In the genomic region with DNA sequence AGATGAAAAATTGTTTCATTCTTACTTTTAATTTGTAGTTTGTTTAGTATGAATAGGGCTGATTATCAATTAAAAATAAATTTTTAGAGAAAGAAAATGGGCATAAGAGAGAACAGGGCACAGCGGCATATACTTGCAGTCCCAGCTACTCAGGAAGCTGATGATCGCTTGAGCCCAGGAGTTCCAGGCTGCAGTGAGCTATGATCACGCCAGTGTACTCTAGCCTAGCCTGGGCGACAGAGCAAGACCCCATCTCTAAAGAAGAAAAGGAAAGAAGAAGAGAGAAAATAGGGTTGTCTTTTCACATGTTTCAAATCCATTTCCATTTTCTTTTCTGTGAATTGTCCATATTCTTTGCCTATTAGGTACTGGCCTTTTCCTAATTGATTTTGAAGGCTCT, we compare ENCODE assay signal across 24 cellular contexts. TPM values are rescaled to one million over a fixed set of nuclear protein-coding genes. Genes with fewer than 3 reads are reported as not detected.
DNase-seq lines count a peak whose midpoint lies in the region; ATAC-seq, FAIRE-seq and TF ChIP-seq lines count a peak whose summit lies in the region.
"Had no signal": no experiment of that assay in that cellular context is flagged by ENCODE, and none has a peak within 500 bp of the region (broad histone marks: within the 10 kb centered on the region; RNA-seq: fewer than 3 reads in every experiment).

No MANE protein-coding gene starts in this region.

- TF ChIP-seq RAD21 in K562 (CRISPR knock-in tag; conservative IDR thresholded peaks at IDR 0.05 in 1 of 2, IDR thresholded peaks at IDR 0.05 in 1 of 2), result no peak

- intact Hi-C loops in activated CD4-positive, alpha-beta T cell treated with anti-CD3 and anti-CD28 coated beads, Interleukin-2, amount 10 ng/mL, durations not matched to agents 24 days and 14 days (cut with micrococcal nuclease), result no loop called here
- intact Hi-C loops in K562 (cut with micrococcal nuclease), result no loop called here

- DNase-seq in activated CD4-positive, alpha-beta T cell treated with anti-CD3 and anti-CD28 coated beads, Interleukin-2, amount 10 ng/mL, durations not matched to agents 24 days and 14 days, result peak; percentile 29
- DNase-seq in activated CD4-positive, alpha-beta T cell treated with anti-CD3 and anti-CD28 coated beads, Interleukin-2, amount 10 ng/mL, durations not matched to agents 7 days and 5 days, result no peak
- DNase-seq in K562 (ENCODE audit: extremely low read depth in 1 of 4, low spot score in 3 of 4) (no peak), NCI-H526 treated with DMSO at 0.1 percent for 48 hours (lab: John Stamatoyannopoulos, UW) (no peak), brain microvascular endothelial cell (no peak), iPS-NIHi11 (ENCODE audit: low spot score) (no peak)
- DNase-seq in naive thymus-derived CD8-positive, alpha-beta T cell, result no peak
- DNase-seq: AML-193, DMS79, MG63, NCI-H1048, NCI-H1436, NCI-H1930, NCI-H345, NCI-H524 treated with DMSO at 0.1 percent for 48 hours, Peyer's patch, Right ventricle myocardium superior had no signal

- POLR2A ChIA-PET in activated CD4-positive, alpha-beta T cell treated with anti-CD3 and anti-CD28 coated beads, Interleukin-2, amount 10 ng/mL, durations not matched to agents 7 days and 5 days (lab: Charles Lee), result interaction anchor here (0.6 kb wide), 1 partner anchor 121 kb away, joined by 3 read pairs; no protein-coding TSS in a partner anchor
- POLR2A ChIA-PET in K562 (lab: Yijun Ruan, JAX), result interaction anchor here (0.6 to 2.1 kb wide), 2 partner anchors 9 to 23 kb away, joined by 4 to 10 read pairs; no protein-coding TSS in a partner anchor
- POLR2A ChIA-PET in naive thymus-derived CD8-positive, alpha-beta T cell (lab: Charles Lee), result interaction anchor here (0.9 kb wide), 1 partner anchor 9 kb away, joined by 3 read pairs; no protein-coding TSS in a partner anchor

- H4K20me1 ChIP-seq in K562 (replicated peaks; ENCODE audit: control insufficient read depth, insufficient read depth, low read length), result peaks cover 31% of the 10 kb centered on the region

- no peaks in the 10 kb centered on the region for H3K27me3 Mint-ChIP-seq in activated CD4-positive, alpha-beta T cell treated with anti-CD3 and anti-CD28 coated beads, Interleukin-2, amount 10 ng/mL, durations not matched to agents 24 days and 14 days
- H3K27me3 Mint-ChIP-seq in activated CD4-positive, alpha-beta T cell treated with anti-CD3 and anti-CD28 coated beads, Interleukin-2, amount 10 ng/mL, durations not matched to agents 7 days and 5 days, result no peaks in the 10 kb centered on the region
- H3K27me3 Mint-ChIP-seq in naive thymus-derived CD8-positive, alpha-beta T cell, result no peaks in the 10 kb centered on the region

- H3K27ac ChIP-seq in K562 (ENCODE audit: extremely low read depth, low read depth, low read length) (no peak overlapping the region), brain microvascular endothelial cell (no peak overlapping the region)
- H3K27ac ChIP-seq: 22Rv1, C4-2B, KMS-11, Peyer's patch had no signal

- H3K9me3 Mint-ChIP-seq in activated CD4-positive, alpha-beta T cell treated with anti-CD3 and anti-CD28 coated beads, Interleukin-2, amount 10 ng/mL, durations not matched to agents 24 days and 14 days, result no peaks in the 10 kb centered on the region
- no peaks in the 10 kb centered on the region for H3K9me3 Mint-ChIP-seq in activated CD4-positive, alpha-beta T cell treated with anti-CD3 and anti-CD28 coated beads, Interleukin-2, amount 10 ng/mL, durations not matched to agents 7 days and 5 days
- no peaks in the 10 kb centered on the region for H3K9me3 Mint-ChIP-seq in naive thymus-derived CD8-positive, alpha-beta T cell

- CTCF ChIA-PET in activated CD4-positive, alpha-beta T cell treated with anti-CD3 and anti-CD28 coated beads, Interleukin-2, amount 10 ng/mL, durations not matched to agents 7 days and 5 days (lab: Charles Lee), result no interaction called here
- CTCF ChIA-PET in K562 (lab: Yijun Ruan, JAX; ENCODE audit: low intra/inter-chr PET ratio), result no interaction called here

- ATAC-seq in K562 (no peak), HG02678 (IDR thresholded peaks at IDR 0.05; ENCODE audit: unreplicated experiment) (no peak)
- ATAC-seq in naive thymus-derived CD8-positive, alpha-beta T cell, result peak; percentile 22 to 25

- H3K27me3 ChIP-seq in K562 (ENCODE audit: control insufficient read depth in 2 of 2, insufficient read depth in 2 of 2, low read length in 2 of 2) (no peaks in the 10 kb centered on the region), brain microvascular endothelial cell (replicated peaks) (no peaks in the 10 kb centered on the region)
- H3K27me3 ChIP-seq: MG63, Peyer's patch had no signal

- no peak overlapping the region for H3K27ac Mint-ChIP-seq in activated CD4-positive, alpha-beta T cell treated with anti-CD3 and anti-CD28 coated beads, Interleukin-2, amount 10 ng/mL, durations not matched to agents 24 days and 14 days
- no peak overlapping the region for H3K27ac Mint-ChIP-seq in activated CD4-positive, alpha-beta T cell treated with anti-CD3 and anti-CD28 coated beads, Interleukin-2, amount 10 ng/mL, durations not matched to agents 7 days and 5 days
- peak overlapping the region in 1 of 10 donors; percentile 66 for H3K27ac Mint-ChIP-seq in naive thymus-derived CD8-positive, alpha-beta T cell

- in situ Hi-C loops in K562 (cut with MboI) (no loop called here), brain microvascular endothelial cell (cut with HindIII; ENCODE audit: low pct_ligation_motif_present, low sequenced_read_pairs) (no loop called here)

- H3K4me2 ChIP-seq in K562 (ENCODE audit: insufficient read depth, low read length), result no peak overlapping the region
- H3K4me2 ChIP-seq: KMS-11 had no signal

- H3K4me1 ChIP-seq in K562 (replicated peaks in 1 of 2; ENCODE audit: control insufficient read depth in 2 of 2, insufficient read depth in 2 of 2, low read length in 2 of 2), result peaks cover 17 to 36% of the 10 kb centered on the region in 2 experiments; a peak in 4 of 5 replicates

- H3K36me3 Mint-ChIP-seq in activated CD4-positive, alpha-beta T cell treated with anti-CD3 and anti-CD28 coated beads, Interleukin-2, amount 10 ng/mL, durations not matched to agents 24 days and 14 days (ENCODE audit: low read depth), result peaks cover 4% of the 10 kb centered on the region
- peaks cover 2% of the 10 kb centered on the region for H3K36me3 Mint-ChIP-seq in activated CD4-positive, alpha-beta T cell treated with anti-CD3 and anti-CD28 coated beads, Interleukin-2, amount 10 ng/mL, durations not matched to agents 7 days and 5 days (ENCODE audit: low read depth)
- no peaks in the 10 kb centered on the region for H3K36me3 Mint-ChIP-seq in naive thymus-derived CD8-positive, alpha-beta T cell

- TF ChIP-seq EP300 in K562 (IDR thresholded peaks at IDR 0.05; ENCODE audit: low read length), result no peak

- WGBS in K562 (ENCODE audit: insufficient coverage, low coverage, missing lambda C conversion rate), result 82% methylated on average over 4 of the region's 4 CpGs

- H3K9me3 ChIP-seq in K562 (replicated peaks; ENCODE audit: control insufficient read depth, insufficient read depth, low read depth, low read length), result no peaks in the 10 kb centered on the region
- H3K9me3 ChIP-seq: MG63, Peyer's patch had no signal

- no peak overlapping the region for H2AFZ ChIP-seq in K562 (ENCODE audit: low read depth, low read length)

- no peak for FAIRE-seq in K562 (lab: Jason Lieb, UNC)
- FAIRE-seq: D721Med, H1 had no signal

- H3K9me1 ChIP-seq in K562 (ENCODE audit: control insufficient read depth, insufficient read depth, low read length), result no peaks in the 10 kb centered on the region

- no peak for TF ChIP-seq POLR2A in K562 (conservative IDR thresholded peaks at IDR 0.05)

- no peak overlapping the region for H3K4me3 ChIP-seq in K562
- H3K4me3 ChIP-seq in brain microvascular endothelial cell (ENCODE audit: low read depth, low read length), result no peak overlapping the region
- H3K4me3 ChIP-seq: MG63, Peyer's patch, SK-N-MC had no signal

- H3K4me3 Mint-ChIP-seq in activated CD4-positive, alpha-beta T cell treated with anti-CD3 and anti-CD28 coated beads, Interleukin-2, amount 10 ng/mL, durations not matched to agents 24 days and 14 days, result no peak overlapping the region
- H3K4me3 Mint-ChIP-seq in activated CD4-positive, alpha-beta T cell treated with anti-CD3 and anti-CD28 coated beads, Interleukin-2, amount 10 ng/mL, durations not matched to agents 7 days and 5 days, result no peak overlapping the region
- H3K4me3 Mint-ChIP-seq in naive thymus-derived CD8-positive, alpha-beta T cell, result peak overlapping the region in 1 of 10 donors; percentile 24

- peaks cover 24% of the 10 kb centered on the region for H3K4me1 Mint-ChIP-seq in activated CD4-positive, alpha-beta T cell treated with anti-CD3 and anti-CD28 coated beads, Interleukin-2, amount 10 ng/mL, durations not matched to agents 24 days and 14 days
- H3K4me1 Mint-ChIP-seq in activated CD4-positive, alpha-beta T cell treated with anti-CD3 and anti-CD28 coated beads, Interleukin-2, amount 10 ng/mL, durations not matched to agents 7 days and 5 days, result peaks cover 22% of the 10 kb centered on the region
- peaks cover 36 to 83% (median 76%) of the 10 kb centered on the region in 4 donors for H3K4me1 Mint-ChIP-seq in naive thymus-derived CD8-positive, alpha-beta T cell

- no peak overlapping the region for H3K9ac ChIP-seq in K562 (ENCODE audit: insufficient read depth in 1 of 2, low read depth in 2 of 2, low read length in 2 of 2)
- H3K9ac ChIP-seq: KMS-11 had no signal

- BruUV-seq in K562 (replicated peaks; lab: Mats Ljungman, UMichigan), result no TSS peak

- peaks cover 98% of the 10 kb centered on the region for H3K79me2 ChIP-seq in K562 (ENCODE audit: control insufficient read depth, insufficient read depth, low read length)

- TF ChIP-seq CTCF in K562 (IDR thresholded peaks at IDR 0.05 in 2 of 3, conservative IDR thresholded peaks at IDR 0.05 in 1 of 3; ENCODE audit: insufficient read depth in 2 of 3, low read depth in 1 of 3, low read length in 3 of 3), result no peak
- no peak for TF ChIP-seq CTCF in brain microvascular endothelial cell (IDR thresholded peaks at IDR 0.05; ENCODE audit: low read depth, low read length, missing control alignments)

- peaks cover 2% of the 10 kb centered on the region; the same call in 1 of the 3 replicates for H3K36me3 ChIP-seq in K562 (ENCODE audit: control insufficient read depth, insufficient read depth, low read length)
- no peaks in the 10 kb centered on the region for H3K36me3 ChIP-seq in brain microvascular endothelial cell (replicated peaks)
- H3K36me3 ChIP-seq: MG63, Peyer's patch had no signal

RNA-seq across cellular contexts. Expression of gene SMURF1, which starts 8.0 kb away (rescaled TPM):
- 12.5 and 13.1 TPM in 2 replicates for total RNA-seq in activated CD4-positive, alpha-beta T cell treated with anti-CD3 and anti-CD28 coated beads, Interleukin-2, amount 10 ng/mL, durations not matched to agents 24 days and 14 days
- total RNA-seq in activated CD4-positive, alpha-beta T cell treated with anti-CD3 and anti-CD28 coated beads, Interleukin-2, amount 10 ng/mL, durations not matched to agents 7 days and 5 days, result 10 to 100 TPM; 12.6 to 14.2 TPM
- 44.4 and 51.4 TPM in 2 replicates for total RNA-seq in K562 (2011; cell fraction: chromatin; rRNA removed; ENCODE audit: low replicate concordance)
- 19.2 and 23.2 TPM in 2 replicates for total RNA-seq in K562 (2011; cell fraction: nucleolus; rRNA removed)
- total RNA-seq in K562 (2011; cell fraction: nucleoplasm; rRNA removed), result 27.4 and 30.5 TPM in 2 replicates
- 13.5 and 14.8 TPM in 2 replicates for total RNA-seq in K562 (2014; rRNA removed)
- total RNA-seq in K562 (2014; rRNA removed; fragmentation: Illumina TruSeq; extraction: Trizol), result 10.5 and 11.6 TPM in 2 replicates
- total RNA-seq in K562 (2015; rRNA removed; fragmentation: Illumina TruSeq; extraction: Trizol), result 12.8 and 13.1 TPM in 2 replicates
- 18.2 and 20.1 TPM in 2 replicates for total RNA-seq in K562 (2021)
- polyA plus RNA-seq in K562 (2011; rRNA removed), result 10.1 and 10.3 TPM in 2 replicates
- polyA plus RNA-seq in K562 (2011; cell fraction: cytosol; rRNA removed), result 6.5 and 7.0 TPM in 2 replicates
- 15.9 and 21.8 TPM in 2 replicates for polyA plus RNA-seq in K562 (2011; cell fraction: nucleus; rRNA removed)
- polyA plus RNA-seq in K562 (2012), result 11.3 and 12.0 TPM in 2 replicates
- 14.4 and 16.1 TPM in 2 replicates for polyA plus RNA-seq in K562 (2014; fragmentation: Illumina TruSeq; extraction: Trizol)
- 1 to 10 TPM; 1.0 to 1.3 TPM for polyA plus RNA-seq in K562 (2014; fragmentation: Nextera tagmentation; extraction: Ambion mirVana)
- polyA plus RNA-seq in K562 (2014; rRNA removed), result 12.5 and 12.6 TPM in 2 replicates
- 10.2 and 11.4 TPM in 2 replicates for polyA minus RNA-seq in K562 (2011; rRNA and poly(A)+ RNA removed)
- polyA minus RNA-seq in K562 (2011; cell fraction: cytosol; rRNA and poly(A)+ RNA removed), result 5.6 and 7.7 TPM in 2 replicates
- polyA minus RNA-seq in K562 (2011; cell fraction: nucleus; rRNA and poly(A)+ RNA removed), result 7.7 and 9.3 TPM in 2 replicates
- 10 to 100 TPM; 29.0 to 29.1 TPM for total RNA-seq in naive thymus-derived CD8-positive, alpha-beta T cell
- 1 to 10 TPM in 2 of 3 donors, under 1 TPM in 1; 0.95 to 3.2 (median 2.0) TPM for polyA plus RNA-seq in naive thymus-derived CD8-positive, alpha-beta T cell

Comparison
In these comparisons a context has a peak if more than half of its experiments do, and no peak if none do; other contexts are left out.
1. ATAC-seq: peak in naive thymus-derived CD8-positive, alpha-beta T cell (2 of 2); none in K562 (single experiment) and HG02678 (single experiment).